ENCODE assay signal across 9 cellular contexts in the genomic region with DNA sequence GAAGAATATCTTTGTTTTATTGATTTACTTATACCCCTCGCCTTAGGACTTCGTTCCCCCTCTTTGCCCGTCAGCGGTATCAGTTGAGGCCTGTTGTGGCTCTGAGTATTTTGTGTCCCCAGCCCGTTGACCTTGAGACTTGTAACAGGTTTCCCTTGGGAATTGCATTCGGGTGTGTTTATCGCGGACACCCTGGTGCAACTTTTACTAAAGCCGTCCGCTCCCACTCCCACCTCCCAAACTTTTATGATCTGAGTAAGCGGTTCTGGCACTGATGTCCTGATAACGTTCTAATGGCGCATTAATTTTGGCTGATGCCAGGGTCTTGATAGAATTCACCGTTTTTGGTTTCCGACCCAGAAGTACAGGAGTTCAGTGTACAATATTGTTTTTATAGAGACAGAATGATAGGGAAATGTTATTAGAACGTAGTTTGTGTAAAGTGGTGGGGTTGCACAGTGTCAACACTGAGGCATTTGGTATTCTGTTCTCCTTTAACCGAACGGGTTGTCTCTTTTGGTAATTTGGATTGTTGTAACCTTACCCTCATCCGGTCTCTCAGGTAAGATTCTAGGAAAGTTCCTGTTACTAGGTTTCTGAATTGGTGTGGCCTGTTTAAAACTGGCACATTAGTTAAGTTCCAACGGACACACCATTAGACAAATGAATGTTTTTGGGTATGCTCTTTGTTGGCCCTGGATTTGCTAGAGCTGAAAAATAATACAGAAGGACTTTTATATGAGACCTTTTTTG. TPM values are rescaled to one million over a fixed set of nuclear protein-coding genes. Genes with fewer than 3 reads are reported as not detected.
DNase-seq lines count a peak whose midpoint lies in the region; ATAC-seq and TF ChIP-seq lines count a peak whose summit lies in the region.
"Had no signal": no experiment of that assay in that cellular context is flagged by ENCODE, and none has a peak within 500 bp of the region (broad histone marks: within the 10 kb centered on the region; RNA-seq: fewer than 3 reads in every experiment).

No MANE protein-coding gene starts in this region.

- no peaks in the 10 kb centered on the region for H3K9me3 Mint-ChIP-seq in CD8-positive, alpha-beta T cell
- no peaks in the 10 kb centered on the region for H3K9me3 Mint-ChIP-seq in activated T-helper 17 cell treated with anti-CD3 and anti-CD28 coated beads, Interleukin-2, amount 50 U/mL, for 72 hours

- no peaks in the 10 kb centered on the region for H3K27me3 ChIP-seq in CD8-positive, alpha-beta T cell (ENCODE audit: insufficient read depth, low read length)
- H3K27me3 ChIP-seq in trophoblast cell (ENCODE audit: insufficient read depth, low read length): no peaks in the 10 kb centered on the region

- H4K12ac ChIP-seq in trophoblast cell (ENCODE audit: low read depth, low read length): peak overlapping the region; percentile 95

- H3K23ac ChIP-seq in trophoblast cell (ENCODE audit: low read length): no peak overlapping the region

- H3K79me1 ChIP-seq in trophoblast cell (ENCODE audit: low read length): peaks cover 11% of the 10 kb centered on the region

- peak overlapping the region; percentile 47 for H2AFZ ChIP-seq in trophoblast cell (ENCODE audit: insufficient read depth, low read length, poor library complexity)

- peaks cover 27% of the 10 kb centered on the region for H3K36me3 ChIP-seq in CD8-positive, alpha-beta T cell (ENCODE audit: insufficient read depth, low read length)
- peaks cover 17 to 27% of the 10 kb centered on the region in 2 experiments for H3K36me3 ChIP-seq in trophoblast cell (ENCODE audit: control insufficient read depth in 1 of 2, insufficient read depth in 2 of 2, low read length in 2 of 2)

- H3K4me2 ChIP-seq in trophoblast cell (ENCODE audit: low read length): peak overlapping the region; percentile 91

- POLR2A ChIA-PET in CD8-positive, alpha-beta T cell (lab: Charles Lee): interaction anchor here (1.8 kb wide), 1 partner anchor 48 kb away, joined by 11 read pairs; a partner anchor contains a TSS

- peak overlapping the region; percentile 98 for H3K14ac ChIP-seq in trophoblast cell (ENCODE audit: low read length)

- peak overlapping the region; percentile 99 for H3K18ac ChIP-seq in trophoblast cell (ENCODE audit: low read length)

- H3K4ac ChIP-seq in trophoblast cell (ENCODE audit: low read depth, low read length): peak overlapping the region; percentile 80

- peak overlapping the region; percentile 87 for H2BK120ac ChIP-seq in trophoblast cell (ENCODE audit: insufficient read depth, low read length, poor library complexity)

- no peak overlapping the region for H2BK12ac ChIP-seq in trophoblast cell (ENCODE audit: low read length)

- H4K8ac ChIP-seq in trophoblast cell (ENCODE audit: low read depth, low read length): peak overlapping the region; percentile 96

- H3K4me3 ChIP-seq in CD8-positive, alpha-beta T cell (ENCODE audit: low read depth, low read length): peak overlapping the region; percentile 86
- peak overlapping the region; percentile 100 for H3K4me3 ChIP-seq in trophoblast cell (ENCODE audit: low read depth, low read length)

- H2AK5ac ChIP-seq in trophoblast cell (ENCODE audit: low read length): peak overlapping the region; percentile 64

- intact Hi-C loops in CD8-positive, alpha-beta T cell (cut with DNase I, micrococcal nuclease): loop anchor here (1.0 to 5.0 kb wide), 7 partner anchors 48 to 477 kb away; a partner anchor contains a TSS
- intact Hi-C loops in Right ventricle myocardium superior (cut with DNase I): loop anchor here (5.0 kb wide), 1 partner anchor 52 kb away; a partner anchor contains a TSS

- peak overlapping the region; percentile 91 for H4K91ac ChIP-seq in trophoblast cell (ENCODE audit: low read depth, low read length)

- peak overlapping the region; percentile 95 for H3K27ac Mint-ChIP-seq in CD8-positive, alpha-beta T cell
- H3K27ac Mint-ChIP-seq in activated T-helper 17 cell treated with anti-CD3 and anti-CD28 coated beads, Interleukin-2, amount 50 U/mL, for 72 hours: peak overlapping the region; percentile 96

- no peaks in the 10 kb centered on the region for H3K27me3 Mint-ChIP-seq in CD8-positive, alpha-beta T cell (ENCODE audit: low read depth)
- no peaks in the 10 kb centered on the region for H3K27me3 Mint-ChIP-seq in activated T-helper 17 cell treated with anti-CD3 and anti-CD28 coated beads, Interleukin-2, amount 50 U/mL, for 72 hours

- H3K4me1 Mint-ChIP-seq in CD8-positive, alpha-beta T cell (ENCODE audit: low read depth): peaks cover 53% of the 10 kb centered on the region
- H3K4me1 Mint-ChIP-seq in activated T-helper 17 cell treated with anti-CD3 and anti-CD28 coated beads, Interleukin-2, amount 50 U/mL, for 72 hours: peaks cover 18% of the 10 kb centered on the region

- H3K27ac ChIP-seq in CD8-positive, alpha-beta T cell (ENCODE audit: low read depth, low read length): peak overlapping the region; percentile 93
- peak overlapping the region; percentile 69 for H3K27ac ChIP-seq in trophoblast cell (ENCODE audit: low read depth, low read length)

- no peak for TF ChIP-seq CTCF in CD8-positive, alpha-beta T cell (IDR thresholded peaks at IDR 0.05)

- CTCF ChIA-PET in CD8-positive, alpha-beta T cell (lab: Charles Lee): no interaction called here

- WGBS in trophoblast cell (ENCODE audit: extremely low coverage, insufficient coverage, insufficient read length): no CpG with 5 or more reads among the region's 20 CpGs

- H3K9ac ChIP-seq in trophoblast cell (ENCODE audit: low read length): peak overlapping the region; percentile 100

- H3K9me3 ChIP-seq in CD8-positive, alpha-beta T cell (ENCODE audit: low read length): no peaks in the 10 kb centered on the region
- H3K9me3 ChIP-seq in trophoblast cell (ENCODE audit: insufficient read depth, low read depth, low read length): peaks cover 1% of the 10 kb centered on the region

- peaks cover 25% of the 10 kb centered on the region for H3K4me1 ChIP-seq in CD8-positive, alpha-beta T cell (ENCODE audit: insufficient read depth, low read length)
- peaks cover 3 to 9% of the 10 kb centered on the region in 2 experiments for H3K4me1 ChIP-seq in trophoblast cell (ENCODE audit: control insufficient read depth in 1 of 2, insufficient read depth in 2 of 2, low read length in 2 of 2)

- H3K36me3 Mint-ChIP-seq in CD8-positive, alpha-beta T cell: peaks cover 56% of the 10 kb centered on the region
- peaks cover 66% of the 10 kb centered on the region for H3K36me3 Mint-ChIP-seq in activated T-helper 17 cell treated with anti-CD3 and anti-CD28 coated beads, Interleukin-2, amount 50 U/mL, for 72 hours (ENCODE audit: low read depth)

- peak overlapping the region; percentile 89 for H3K4me3 Mint-ChIP-seq in CD8-positive, alpha-beta T cell
- H3K4me3 Mint-ChIP-seq in activated T-helper 17 cell treated with anti-CD3 and anti-CD28 coated beads, Interleukin-2, amount 50 U/mL, for 72 hours: peak overlapping the region; percentile 96

- no peak for ATAC-seq in CD8-positive, alpha-beta T cell
- ATAC-seq in activated T-helper 17 cell treated with anti-CD3 and anti-CD28 coated beads, Interleukin-2, amount 50 U/mL, for 72 hours (replicated peaks): no peak
- ATAC-seq in Right ventricle myocardium superior (ENCODE audit: poor library complexity) (peak; percentile 54), HG03378 (IDR thresholded peaks at IDR 0.05; ENCODE audit: unreplicated experiment) (no peak), HG03175 (IDR thresholded peaks at IDR 0.05; ENCODE audit: unreplicated experiment) (no peak)

- DNase-seq in CD8-positive, alpha-beta T cell: no peak
- peak; percentile 45 for DNase-seq in HT-29 (ENCODE audit: low spot score)
- no peak for DNase-seq in Right ventricle myocardium superior
- peak in 1 of 2 donors; percentile 10 for DNase-seq in trophoblast cell
- DNase-seq in stimulated activated CD4-positive, alpha-beta T cell treated with anti-CD3 and anti-CD28 coated beads, Interleukin-2, amount 100 ng/mL, for 24 hours: no peak

- peaks cover 9% of the 10 kb centered on the region for H3K79me2 ChIP-seq in trophoblast cell (ENCODE audit: control insufficient read depth, insufficient read depth, low read length, poor library complexity)

- peak overlapping the region; percentile 60 for H2BK5ac ChIP-seq in trophoblast cell (ENCODE audit: low read depth, low read length, poor library complexity)

RNA-seq across cellular contexts. Expression of a gene that starts 47.8 kb away (rescaled TPM):
- total RNA-seq in CD8-positive, alpha-beta T cell: not detected
- total RNA-seq in HT-29 (2014; rRNA removed; shearing (Covaris generic)): 40.2 and 46.1 TPM in 2 replicates
- total RNA-seq in activated T-helper 17 cell treated with anti-CD3 and anti-CD28 coated beads, Interleukin-2, amount 50 U/mL, for 72 hours: 10 to 100 TPM in 1 of 2 donors, 1 to 10 TPM in 1; 9.2 to 13.6 TPM
- not detected for total RNA-seq in Right ventricle myocardium superior
- polyA plus RNA-seq in trophoblast cell (2013): 11.1 and 11.2 TPM in 2 replicates

RNA-seq across cellular contexts. Expression of a gene that starts 48.1 kb away (rescaled TPM):
- 1 to 10 TPM; 1.6 to 2.1 TPM for total RNA-seq in CD8-positive, alpha-beta T cell
- 167 and 222 TPM in 2 replicates for total RNA-seq in HT-29 (2014; rRNA removed; shearing (Covaris generic))
- total RNA-seq in activated T-helper 17 cell treated with anti-CD3 and anti-CD28 coated beads, Interleukin-2, amount 50 U/mL, for 72 hours: 100 to 1,000 TPM; 201 to 270 TPM
- total RNA-seq in Right ventricle myocardium superior: 2.3 TPM
- polyA plus RNA-seq in trophoblast cell (2013): 57.1 and 62.5 TPM in 2 replicates

RNA-seq across cellular contexts. Expression of a gene that starts 53.5 kb away (rescaled TPM):
- total RNA-seq in CD8-positive, alpha-beta T cell: 10 to 100 TPM; 25.6 to 28.9 TPM
- total RNA-seq in HT-29 (2014; rRNA removed; shearing (Covaris generic)): 115 and 135 TPM in 2 replicates
- 10 to 100 TPM; 29.8 to 40.1 TPM for total RNA-seq in activated T-helper 17 cell treated with anti-CD3 and anti-CD28 coated beads, Interleukin-2, amount 50 U/mL, for 72 hours
- 124 TPM for total RNA-seq in Right ventricle myocardium superior
- 128 and 131 TPM in 2 replicates for polyA plus RNA-seq in trophoblast cell (2013)

RNA-seq across cellular contexts. Expression of a gene that starts 54.0 kb away (rescaled TPM):
- not detected for total RNA-seq in CD8-positive, alpha-beta T cell
- total RNA-seq in HT-29 (2014; rRNA removed; shearing (Covaris generic)): not detected in 2 replicates
- total RNA-seq in activated T-helper 17 cell treated with anti-CD3 and anti-CD28 coated beads, Interleukin-2, amount 50 U/mL, for 72 hours: under 1 TPM in 1 of 2 donors, not detected in 1; 0.16 TPM
- not detected for total RNA-seq in Right ventricle myocardium superior
- polyA plus RNA-seq in trophoblast cell (2013): 0.01 and 0.03 TPM in 2 replicates
- total RNA-seq: T-helper 1 cell treated with Interleukin-12 subunit alpha and Interleukin-12 subunit beta and Interleukin-4 antibody, amounts not matched to agents 30 ng/mL and 1 ng/mL, for 36 hours had no signal

Comparison
In these comparisons a context has a peak if more than half of its experiments do, and no peak if none do; other contexts are left out.
1. RNA of a gene that starts 48.1 kb away (total RNA-seq): 201 to 270 TPM in activated T-helper 17 cell treated with anti-CD3 and anti-CD28 coated beads, Interleukin-2, amount 50 U/mL, for 72 hours and 167 to 222 TPM in HT-29; 2.3 TPM in Right ventricle myocardium superior (single experiment) and 1.6 to 2.1 TPM in CD8-positive, alpha-beta T cell; every median in the first group is over 10 times any median in the second.